In the genomic region with DNA sequence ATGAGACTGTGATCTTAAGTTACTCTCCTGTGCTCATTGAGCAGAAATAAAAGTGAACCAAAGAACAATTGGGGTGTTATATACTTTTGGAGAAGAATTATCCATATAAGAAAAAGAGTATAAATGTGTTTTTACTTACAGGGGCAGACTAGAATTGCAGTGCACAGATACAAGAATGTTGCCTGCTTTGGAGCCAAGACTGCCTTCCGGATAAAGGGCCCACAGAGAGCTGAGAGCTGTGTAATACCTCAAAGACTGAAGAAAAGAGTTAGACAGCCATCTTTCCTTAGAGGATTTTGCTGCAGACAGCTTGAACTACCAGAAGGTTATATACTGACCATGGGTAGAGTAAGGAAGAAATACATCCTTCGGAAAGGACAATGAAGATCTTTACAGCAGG, we compare ENCODE assay signal across 26 cellular contexts.
DNase-seq lines count a peak whose midpoint lies in the region; ATAC-seq and TF ChIP-seq lines count a peak whose summit lies in the region.
"Had no signal": no experiment of that assay in that cellular context is flagged by ENCODE, and none has a peak within 500 bp of the region (broad histone marks: within the 10 kb centered on the region; RNA-seq: fewer than 3 reads in every experiment).

No MANE protein-coding gene starts in this region.

- H3K9me3 ChIP-seq in adipocyte (ENCODE audit: control insufficient read depth, low read length) (no peaks in the 10 kb centered on the region), osteoblast (ENCODE audit: low read depth, low read length) (no peaks in the 10 kb centered on the region)
- H3K9me3 ChIP-seq: BLaER1 treated with 17β-estradiol and CSF1 and Interleukin-3, amounts not matched to agents 10 nM and 100 nM; breast epithelium; MG63; upper lobe of left lung had no signal

- no peaks in the 10 kb centered on the region; the same call in 2 of the 3 replicates for H3K9me3 Mint-ChIP-seq in GM23338
- no peaks in the 10 kb centered on the region for H3K9me3 Mint-ChIP-seq in progenitor cell of endocrine pancreas (ENCODE audit: low read depth)
- H3K9me3 Mint-ChIP-seq: activated CD4-positive, alpha-beta memory T cell treated with anti-CD3 and anti-CD28 coated beads, Interleukin-2, amount 10 ng/mL, durations not matched to agents 7 days and 5 days; mesothelial cell of epicardium; stimulated activated naive B cell treated with anti-CD40 and anti-IgM and Interleukin-4, amounts not matched to agents 10 μg/mL and 1 μg/mL and 100 μg/mL, for 72 hours; T-helper 2 cell treated with Interferon-gamma antibody and Interleukin-4, amounts not matched to agents 5 μg/mL and 100 μg/mL, for 36 hours had no signal

- no peak for TF ChIP-seq CTCF in GM23338 (conservative IDR thresholded peaks at IDR 0.05; ENCODE audit: low read depth in 2 of 2)
- TF ChIP-seq CTCF in osteoblast (IDR thresholded peaks at IDR 0.05; ENCODE audit: extremely low read depth, low read depth, low read length), result no peak
- no peak for TF ChIP-seq CTCF in progenitor cell of endocrine pancreas (IDR thresholded peaks at IDR 0.05; ENCODE audit: unreplicated experiment)

- DNase-seq in GM23338 (ENCODE audit: low spot score) (peak; percentile 3), adipocyte (ENCODE audit: low read depth) (peak; percentile 13), fibroblast of peridontal ligament (ENCODE audit: extremely low read depth) (peak; percentile 51), osteoblast (ENCODE audit: insufficient read length, low spot score, missing footprints) (no peak), DMS79 (lab: John Stamatoyannopoulos, UW) (no peak), HPDE6-E6E7 (ENCODE audit: extremely low spot score) (no peak), COLO668 (lab: John Stamatoyannopoulos, UW; ENCODE audit: unreplicated experiment) (no peak), progenitor cell of endocrine pancreas (ENCODE audit: low spot score, unreplicated experiment) (no peak)
- DNase-seq: activated CD4-positive, alpha-beta memory T cell treated with anti-CD3 and anti-CD28 coated beads, Interleukin-2, amount 10 ng/mL, durations not matched to agents 7 days and 5 days; activated CD8-positive, alpha-beta memory T cell treated with anti-CD3 and anti-CD28 coated beads, Interleukin-2, amount 50 U/mL, for 4 hours; activated naive CD4-positive, alpha-beta T cell treated with Interleukin-2 at 50 U/mL for 16 hours; effector CD4-positive, alpha-beta T cell; KG1; MG63; NCI-H1930; NCI-H524 treated with DMSO at 0.1 percent for 48 hours; occipital lobe; PC-3; stimulated activated naive B cell treated with anti-CD40 and anti-IgM and Interleukin-4, amounts not matched to agents 10 μg/mL and 1 μg/mL and 100 μg/mL, for 72 hours; substantia nigra; upper lobe of left lung had no signal

- H3K4me1 ChIP-seq in GM23338 (ENCODE audit: insufficient read depth), result no peaks in the 10 kb centered on the region
- H3K4me1 ChIP-seq in adipocyte (ENCODE audit: control insufficient read depth, insufficient read depth, low read length), result peaks cover 7% of the 10 kb centered on the region
- H3K4me1 ChIP-seq in osteoblast (ENCODE audit: insufficient read depth, low read length), result no peaks in the 10 kb centered on the region
- H3K4me1 ChIP-seq: BLaER1 treated with 17β-estradiol and CSF1 and Interleukin-3, amounts not matched to agents 10 nM and 100 nM; breast epithelium; upper lobe of left lung had no signal

- H3K79me2 ChIP-seq in GM23338 (replicated peaks; ENCODE audit: insufficient read depth) (no peaks in the 10 kb centered on the region), osteoblast (ENCODE audit: insufficient read depth, low read length) (no peaks in the 10 kb centered on the region)

- no peaks in the 10 kb centered on the region for H3K9me2 ChIP-seq in GM23338 (ENCODE audit: insufficient read depth)

- no peak for ATAC-seq in GM23338
- ATAC-seq: PC-3; stimulated activated naive B cell treated with anti-CD40 and anti-IgM and Interleukin-4, amounts not matched to agents 10 μg/mL and 1 μg/mL and 100 μg/mL, for 72 hours had no signal

- H3K4me2 ChIP-seq in GM23338 (no peak overlapping the region), osteoblast (ENCODE audit: insufficient read depth, low read length) (no peak overlapping the region)
- H3K4me2 ChIP-seq: BLaER1 treated with 17β-estradiol and CSF1 and Interleukin-3, amounts not matched to agents 10 nM and 100 nM had no signal

- H3K27ac ChIP-seq in GM23338 (ENCODE audit: low read depth) (no peak overlapping the region), osteoblast (ENCODE audit: low read depth, low read length) (no peak overlapping the region)
- H3K27ac ChIP-seq: BLaER1 treated with 17β-estradiol and CSF1 and Interleukin-3, amounts not matched to agents 10 nM and 100 nM; breast epithelium; skin epidermis; upper lobe of left lung had no signal

- H3K4me3 Mint-ChIP-seq in GM23338, result no peak overlapping the region
- H3K4me3 Mint-ChIP-seq in progenitor cell of endocrine pancreas (ENCODE audit: low read depth), result no peak overlapping the region
- H3K4me3 Mint-ChIP-seq: activated CD4-positive, alpha-beta memory T cell treated with anti-CD3 and anti-CD28 coated beads, Interleukin-2, amount 10 ng/mL, durations not matched to agents 7 days and 5 days; mesothelial cell of epicardium; stimulated activated naive B cell treated with anti-CD40 and anti-IgM and Interleukin-4, amounts not matched to agents 10 μg/mL and 1 μg/mL and 100 μg/mL, for 72 hours; T-helper 2 cell treated with Interferon-gamma antibody and Interleukin-4, amounts not matched to agents 5 μg/mL and 100 μg/mL, for 36 hours had no signal

- H3F3A ChIP-seq in GM23338 (replicated peaks; ENCODE audit: low read depth), result no peaks in the 10 kb centered on the region

- H3K4me1 Mint-ChIP-seq in GM23338 (no peaks in the 10 kb centered on the region), progenitor cell of endocrine pancreas (ENCODE audit: low read depth) (no peaks in the 10 kb centered on the region)
- H3K4me1 Mint-ChIP-seq: activated CD4-positive, alpha-beta memory T cell treated with anti-CD3 and anti-CD28 coated beads, Interleukin-2, amount 10 ng/mL, durations not matched to agents 7 days and 5 days; mesothelial cell of epicardium; stimulated activated naive B cell treated with anti-CD40 and anti-IgM and Interleukin-4, amounts not matched to agents 10 μg/mL and 1 μg/mL and 100 μg/mL, for 72 hours had no signal

- H3K4me3 ChIP-seq in GM23338 (no peak overlapping the region), adipocyte (ENCODE audit: low read length) (no peak overlapping the region), osteoblast (ENCODE audit: insufficient read depth, low read length) (no peak overlapping the region)
- H3K4me3 ChIP-seq: BLaER1 treated with 17β-estradiol and CSF1 and Interleukin-3, amounts not matched to agents 10 nM and 100 nM; breast epithelium; MG63; skin epidermis; upper lobe of left lung had no signal

- peak overlapping the region; percentile 26 for H2AFZ ChIP-seq in GM23338
- peak overlapping the region; percentile 58 for H2AFZ ChIP-seq in osteoblast (ENCODE audit: low read length)

- H3K27ac Mint-ChIP-seq in GM23338 (no peak overlapping the region), progenitor cell of endocrine pancreas (no peak overlapping the region)
- H3K27ac Mint-ChIP-seq: activated CD4-positive, alpha-beta memory T cell treated with anti-CD3 and anti-CD28 coated beads, Interleukin-2, amount 10 ng/mL, durations not matched to agents 7 days and 5 days; mesothelial cell of epicardium; stimulated activated naive B cell treated with anti-CD40 and anti-IgM and Interleukin-4, amounts not matched to agents 10 μg/mL and 1 μg/mL and 100 μg/mL, for 72 hours; T-helper 2 cell treated with Interferon-gamma antibody and Interleukin-4, amounts not matched to agents 5 μg/mL and 100 μg/mL, for 36 hours had no signal

- no peak overlapping the region for H3K9ac ChIP-seq in adipocyte (ENCODE audit: low read length)
- H3K9ac ChIP-seq: BLaER1 treated with 17β-estradiol and CSF1 and Interleukin-3, amounts not matched to agents 10 nM and 100 nM had no signal

- H4K20me1 ChIP-seq in GM23338 (replicated peaks; ENCODE audit: insufficient read depth) (no peaks in the 10 kb centered on the region), osteoblast (ENCODE audit: insufficient read depth, low read length) (no peaks in the 10 kb centered on the region)
- H4K20me1 ChIP-seq: BLaER1 treated with 17β-estradiol and CSF1 and Interleukin-3, amounts not matched to agents 10 nM and 100 nM had no signal

- H3K36me3 Mint-ChIP-seq in GM23338 (ENCODE audit: low read depth) (no peaks in the 10 kb centered on the region), progenitor cell of endocrine pancreas (ENCODE audit: insufficient read depth) (no peaks in the 10 kb centered on the region)
- H3K36me3 Mint-ChIP-seq: mesothelial cell of epicardium; stimulated activated naive B cell treated with anti-CD40 and anti-IgM and Interleukin-4, amounts not matched to agents 10 μg/mL and 1 μg/mL and 100 μg/mL, for 72 hours had no signal

- H3K27me3 ChIP-seq in GM23338 (ENCODE audit: insufficient read depth), result no peaks in the 10 kb centered on the region
- no peaks in the 10 kb centered on the region for H3K27me3 ChIP-seq in adipocyte (replicated peaks; ENCODE audit: control insufficient read depth, insufficient read depth, low read length)
- H3K27me3 ChIP-seq in osteoblast (ENCODE audit: insufficient read depth, low read length), result no peaks in the 10 kb centered on the region
- H3K27me3 ChIP-seq: BLaER1 treated with 17β-estradiol and CSF1 and Interleukin-3, amounts not matched to agents 10 nM and 100 nM; breast epithelium; MG63; upper lobe of left lung had no signal

- H3K36me3 ChIP-seq in GM23338 (ENCODE audit: insufficient read depth), result no peaks in the 10 kb centered on the region
- H3K36me3 ChIP-seq in adipocyte (ENCODE audit: control insufficient read depth, insufficient read depth, low read length, severe bottlenecking), result no peaks in the 10 kb centered on the region
- no peaks in the 10 kb centered on the region for H3K36me3 ChIP-seq in osteoblast (ENCODE audit: insufficient read depth, low read length)
- H3K36me3 ChIP-seq: BLaER1 treated with 17β-estradiol and CSF1 and Interleukin-3, amounts not matched to agents 10 nM and 100 nM; breast epithelium; MG63; upper lobe of left lung had no signal

- H3K27me3 Mint-ChIP-seq in GM23338 (ENCODE audit: insufficient read depth, low read depth, poor library complexity) (no peaks in the 10 kb centered on the region), progenitor cell of endocrine pancreas (no peaks in the 10 kb centered on the region)
- H3K27me3 Mint-ChIP-seq: stimulated activated naive B cell treated with anti-CD40 and anti-IgM and Interleukin-4, amounts not matched to agents 10 μg/mL and 1 μg/mL and 100 μg/mL, for 72 hours had no signal

Comparison
In these comparisons a context has a peak if more than half of its experiments do, and no peak if none do; other contexts are left out.
1. DNase-seq: peak in GM23338 (single experiment), adipocyte (single experiment) and fibroblast of peridontal ligament (single experiment); none in osteoblast (single experiment), DMS79 (single experiment), HPDE6-E6E7 (single experiment), COLO668 (single experiment) and progenitor cell of endocrine pancreas (single experiment).